1 cellular context compared by ENCODE assay signal in the genomic region with DNA sequence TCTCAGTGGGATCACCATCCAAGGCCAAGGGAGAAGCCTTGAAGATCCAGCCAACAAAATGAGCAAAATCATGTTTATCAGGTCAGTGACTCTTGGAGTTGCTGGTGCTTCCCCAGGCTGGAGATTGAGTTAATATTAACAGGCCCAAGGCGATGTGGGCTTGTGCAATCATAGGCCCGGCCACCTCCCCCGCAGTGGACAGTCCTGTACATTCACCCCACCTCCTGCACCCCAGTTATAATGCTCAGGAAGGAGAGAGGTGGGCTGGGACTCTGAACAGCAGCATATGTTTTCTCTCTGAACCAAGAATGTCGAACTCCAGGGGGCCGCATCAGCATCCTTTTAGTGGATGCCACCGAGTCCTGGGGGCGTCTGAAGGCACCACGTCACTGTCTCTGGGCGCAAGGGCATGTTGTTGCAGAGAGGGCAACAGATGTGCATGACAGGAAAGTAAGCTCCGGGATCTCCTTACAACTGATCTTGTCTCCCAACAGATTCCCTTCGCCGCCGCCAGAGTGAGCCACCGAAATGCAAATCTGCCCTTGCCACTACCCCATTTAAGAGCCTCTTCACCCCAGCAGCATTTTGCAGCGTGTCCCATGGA.
A peak's percentile ranks its signal among the peaks of the same experiment; 100 is the strongest.
TF ChIP-seq lines count a peak whose summit lies in the region.

No MANE protein-coding gene starts in this region.

TF ChIP-seq in HepG2, 621 proteins besides CTCF, POLR2A, EP300 and RAD21 (continued from another document and continues in another):
- TF ChIP-seq, protein P1, sequence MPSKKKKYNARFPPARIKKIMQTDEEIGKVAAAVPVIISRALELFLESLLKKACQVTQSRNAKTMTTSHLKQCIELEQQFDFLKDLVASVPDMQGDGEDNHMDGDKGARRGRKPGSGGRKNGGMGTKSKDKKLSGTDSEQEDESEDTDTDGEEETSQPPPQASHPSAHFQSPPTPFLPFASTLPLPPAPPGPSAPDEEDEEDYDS (CRISPR knock-in tag; IDR thresholded peaks at IDR 0.05): peak; percentile 53; the same call in 1 of the 2 replicates
- TF ChIP-seq ZSCAN31 (CRISPR knock-in tag; IDR thresholded peaks at IDR 0.05; ENCODE audit: low read depth) (0 out of 2 replicates have a peak, but pooled peaks have one; percentile 28), SIX1 (CRISPR knock-in tag; IDR thresholded peaks at IDR 0.05; ENCODE audit: borderline replicate concordance) (no peak), CREM (IDR thresholded peaks at IDR 0.05) (peak; percentile 67; the same call in 1 of the 2 replicates), CREM (CRISPR knock-in tag; IDR thresholded peaks at IDR 0.05) (no peak), POLR2AphosphoS5 (IDR thresholded peaks at IDR 0.05; ENCODE audit: low read depth, low read length) (peak; percentile 29; the same call in 1 of the 2 replicates), ZNF30 (CRISPR knock-in tag; IDR thresholded peaks at IDR 0.05) (no peak), HOXA9 (CRISPR knock-in tag; IDR thresholded peaks at IDR 0.05; ENCODE audit: borderline replicate concordance) (no peak), ZNF350 (CRISPR knock-in tag; IDR thresholded peaks at IDR 0.05; ENCODE audit: borderline replicate concordance, low read depth) (peak; percentile 55; the same call in 1 of the 2 replicates), ZNF333 (CRISPR knock-in tag; IDR thresholded peaks at IDR 0.05; ENCODE audit: borderline replicate concordance) (no peak), RARG (CRISPR knock-in tag; IDR thresholded peaks at IDR 0.05; ENCODE audit: low read depth) (no peak), ETV6 (CRISPR knock-in tag; conservative IDR thresholded peaks at IDR 0.05) (no peak), ZBTB7A (CRISPR knock-in tag; IDR thresholded peaks at IDR 0.05) (peak; percentile 72; the same call in 1 of the 2 replicates), GLI4 (CRISPR knock-in tag; IDR thresholded peaks at IDR 0.05; ENCODE audit: borderline replicate concordance) (no peak), NCOA2 (CRISPR knock-in tag; IDR thresholded peaks at IDR 0.05) (peak; percentile 76), HNRNPUL1 (IDR thresholded peaks at IDR 0.05; ENCODE audit: low read depth, low read length) (peak; percentile 75; the same call in 1 of the 2 replicates), WIZ (CRISPR knock-in tag; IDR thresholded peaks at IDR 0.05) (no peak), ATM (IDR thresholded peaks at IDR 0.05; ENCODE audit: borderline replicate concordance) (no peak), ZNF337 (CRISPR knock-in tag; IDR thresholded peaks at IDR 0.05; ENCODE audit: borderline replicate concordance, low read depth) (no peak), NR2F6 (IDR thresholded peaks at IDR 0.05) (peak; percentile 79), NR2F6 (CRISPR knock-in tag; IDR thresholded peaks at IDR 0.05) (peak; percentile 62), SIX4 (CRISPR knock-in tag; IDR thresholded peaks at IDR 0.05) (peak; percentile 52; the same call in 1 of the 2 replicates), RXRB (CRISPR knock-in tag; IDR thresholded peaks at IDR 0.05; ENCODE audit: borderline replicate concordance) (peak; percentile 77), ZNF704 (CRISPR knock-in tag; IDR thresholded peaks at IDR 0.05; ENCODE audit: borderline replicate concordance) (no peak), ZBTB7B (CRISPR knock-in tag; IDR thresholded peaks at IDR 0.05) (peak; percentile 84), GPBP1L1 (CRISPR knock-in tag; IDR thresholded peaks at IDR 0.05) (no peak), HDAC1 (CRISPR knock-in tag; IDR thresholded peaks at IDR 0.05) (peak; percentile 74), ZFY (CRISPR knock-in tag; IDR thresholded peaks at IDR 0.05) (peak; percentile 28; the same call in 1 of the 2 replicates), ZNF660 (CRISPR knock-in tag; IDR thresholded peaks at IDR 0.05; ENCODE audit: borderline replicate concordance, low read depth) (no peak), PAXIP1 (CRISPR knock-in tag; conservative IDR thresholded peaks at IDR 0.05) (peak; percentile 93), MIER2 (CRISPR knock-in tag; IDR thresholded peaks at IDR 0.05) (no peak), FOXP1 (IDR thresholded peaks at IDR 0.05) (no peak), FOXP1 (CRISPR knock-in tag; IDR thresholded peaks at IDR 0.05) (peak; percentile 44; the same call in 1 of the 2 replicates), BRCA1 (CRISPR knock-in tag; IDR thresholded peaks at IDR 0.05) (no peak), ZKSCAN1 (IDR thresholded peaks at IDR 0.05; ENCODE audit: low read length) (no peak), SAFB2 (CRISPR knock-in tag; IDR thresholded peaks at IDR 0.05; ENCODE audit: borderline replicate concordance, low read depth) (0 out of 2 replicates have a peak, but pooled peaks have one; percentile 26), ZNF784 (CRISPR knock-in tag; IDR thresholded peaks at IDR 0.05; ENCODE audit: borderline replicate concordance) (no peak; the same call in 1 of the 2 replicates), NFYC (CRISPR knock-in tag; IDR thresholded peaks at IDR 0.05) (no peak), REL (CRISPR knock-in tag; conservative IDR thresholded peaks at IDR 0.05) (0 out of 2 replicates have a peak, but pooled peaks have one; percentile 35), ZNF260 (CRISPR knock-in tag; IDR thresholded peaks at IDR 0.05; ENCODE audit: borderline replicate concordance, low read depth) (no peak), SKI (IDR thresholded peaks at IDR 0.05; ENCODE audit: partially characterized antibody) (no peak), ZGPAT (CRISPR knock-in tag; IDR thresholded peaks at IDR 0.05) (peak; percentile 55; the same call in 1 of the 2 replicates), ZNF703 (CRISPR knock-in tag; IDR thresholded peaks at IDR 0.05; ENCODE audit: borderline replicate concordance) (0 out of 2 replicates have a peak, but pooled peaks have one; percentile 28), KDM4B (CRISPR knock-in tag; IDR thresholded peaks at IDR 0.05) (no peak)
- TF ChIP-seq, protein P2, sequence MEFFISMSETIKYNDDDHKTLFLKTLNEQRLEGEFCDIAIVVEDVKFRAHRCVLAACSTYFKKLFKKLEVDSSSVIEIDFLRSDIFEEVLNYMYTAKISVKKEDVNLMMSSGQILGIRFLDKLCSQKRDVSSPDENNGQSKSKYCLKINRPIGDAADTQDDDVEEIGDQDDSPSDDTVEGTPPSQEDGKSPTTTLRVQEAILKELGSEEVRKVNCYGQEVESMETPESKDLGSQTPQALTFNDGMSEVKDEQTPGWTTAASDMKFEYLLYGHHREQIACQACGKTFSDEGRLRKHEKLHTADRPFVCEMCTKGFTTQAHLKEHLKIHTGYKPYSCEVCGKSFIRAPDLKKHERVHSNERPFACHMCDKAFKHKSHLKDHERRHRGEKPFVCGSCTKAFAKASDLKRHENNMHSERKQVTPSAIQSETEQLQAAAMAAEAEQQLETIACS (CRISPR knock-in tag; IDR thresholded peaks at IDR 0.05): no peak
- TF ChIP-seq, protein P3, sequence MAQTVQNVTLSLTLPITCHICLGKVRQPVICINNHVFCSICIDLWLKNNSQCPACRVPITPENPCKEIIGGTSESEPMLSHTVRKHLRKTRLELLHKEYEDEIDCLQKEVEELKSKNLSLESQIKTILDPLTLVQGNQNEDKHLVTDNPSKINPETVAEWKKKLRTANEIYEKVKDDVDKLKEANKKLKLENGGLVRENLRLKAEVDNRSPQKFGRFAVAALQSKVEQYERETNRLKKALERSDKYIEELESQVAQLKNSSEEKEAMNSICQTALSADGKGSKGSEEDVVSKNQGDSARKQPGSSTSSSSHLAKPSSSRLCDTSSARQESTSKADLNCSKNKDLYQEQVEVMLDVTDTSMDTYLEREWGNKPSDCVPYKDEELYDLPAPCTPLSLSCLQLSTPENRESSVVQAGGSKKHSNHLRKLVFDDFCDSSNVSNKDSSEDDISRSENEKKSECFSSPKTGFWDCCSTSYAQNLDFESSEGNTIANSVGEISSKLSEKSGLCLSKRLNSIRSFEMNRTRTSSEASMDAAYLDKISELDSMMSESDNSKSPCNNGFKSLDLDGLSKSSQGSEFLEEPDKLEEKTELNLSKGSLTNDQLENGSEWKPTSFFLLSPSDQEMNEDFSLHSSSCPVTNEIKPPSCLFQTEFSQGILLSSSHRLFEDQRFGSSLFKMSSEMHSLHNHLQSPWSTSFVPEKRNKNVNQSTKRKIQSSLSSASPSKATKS (CRISPR knock-in tag; IDR thresholded peaks at IDR 0.05): no peak
- TF ChIP-seq, protein P4, sequence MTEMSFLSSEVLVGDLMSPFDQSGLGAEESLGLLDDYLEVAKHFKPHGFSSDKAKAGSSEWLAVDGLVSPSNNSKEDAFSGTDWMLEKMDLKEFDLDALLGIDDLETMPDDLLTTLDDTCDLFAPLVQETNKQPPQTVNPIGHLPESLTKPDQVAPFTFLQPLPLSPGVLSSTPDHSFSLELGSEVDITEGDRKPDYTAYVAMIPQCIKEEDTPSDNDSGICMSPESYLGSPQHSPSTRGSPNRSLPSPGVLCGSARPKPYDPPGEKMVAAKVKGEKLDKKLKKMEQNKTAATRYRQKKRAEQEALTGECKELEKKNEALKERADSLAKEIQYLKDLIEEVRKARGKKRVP (CRISPR knock-in tag; IDR thresholded peaks at IDR 0.05): peak in 1 of 2 experiments; percentile 56; a peak in 1 of 4 replicates
- TF ChIP-seq, protein P5, sequence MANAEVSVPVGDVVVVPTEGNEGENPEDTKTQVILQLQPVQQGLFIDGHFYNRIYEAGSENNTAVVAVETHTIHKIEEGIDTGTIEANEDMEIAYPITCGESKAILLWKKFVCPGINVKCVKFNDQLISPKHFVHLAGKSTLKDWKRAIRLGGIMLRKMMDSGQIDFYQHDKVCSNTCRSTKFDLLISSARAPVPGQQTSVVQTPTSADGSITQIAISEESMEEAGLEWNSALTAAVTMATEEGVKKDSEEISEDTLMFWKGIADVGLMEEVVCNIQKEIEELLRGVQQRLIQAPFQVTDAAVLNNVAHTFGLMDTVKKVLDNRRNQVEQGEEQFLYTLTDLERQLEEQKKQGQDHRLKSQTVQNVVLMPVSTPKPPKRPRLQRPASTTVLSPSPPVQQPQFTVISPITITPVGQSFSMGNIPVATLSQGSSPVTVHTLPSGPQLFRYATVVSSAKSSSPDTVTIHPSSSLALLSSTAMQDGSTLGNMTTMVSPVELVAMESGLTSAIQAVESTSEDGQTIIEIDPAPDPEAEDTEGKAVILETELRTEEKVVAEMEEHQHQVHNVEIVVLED (CRISPR knock-in tag; IDR thresholded peaks at IDR 0.05; ENCODE audit: borderline replicate concordance): peak; percentile 19; the same call in 1 of the 2 replicates
